1 cellular context compared by ENCODE assay signal in genomic region chr22:22591348-22592299, GRCh38.
TF ChIP-seq lines count a peak whose summit lies in the region.

No MANE protein-coding gene starts in this region.

TF ChIP-seq in SK-N-SH treated with all-trans-retinoic acid at 6 μM for 48 hours, 23 proteins besides CTCF, POLR2A, EP300 and RAD21 (continued from another document):
- no peak for TF ChIP-seq CREB5 (CRISPR knock-in tag; IDR thresholded peaks at IDR 0.05; ENCODE audit: low read depth)
- no peak for TF ChIP-seq GLIS3 (CRISPR knock-in tag; IDR thresholded peaks at IDR 0.05)
- TF ChIP-seq ZFP3 (CRISPR knock-in tag; IDR thresholded peaks at IDR 0.05) = no peak
- TF ChIP-seq TSHZ2 (CRISPR knock-in tag; IDR thresholded peaks at IDR 0.05) = no peak
- TF ChIP-seq ARNTL (CRISPR knock-in tag; IDR thresholded peaks at IDR 0.05; ENCODE audit: borderline replicate concordance, low read depth) = no peak
- no peak for TF ChIP-seq ZFP30 (CRISPR knock-in tag; IDR thresholded peaks at IDR 0.05)
- no peak for TF ChIP-seq ESRRG (CRISPR knock-in tag; IDR thresholded peaks at IDR 0.05)
- no peak for TF ChIP-seq ZNF565 (CRISPR knock-in tag; conservative IDR thresholded peaks at IDR 0.05; ENCODE audit: low read depth)
- TF ChIP-seq CSDC2 (CRISPR knock-in tag; IDR thresholded peaks at IDR 0.05) = no peak
